ENCODE assay signal across 20 cellular contexts in genomic region chr17:63035695-63036094, GRCh38.
DNase-seq lines count a peak whose midpoint lies in the region; ATAC-seq and TF ChIP-seq lines count a peak whose summit lies in the region.
"Had no signal": no experiment of that assay in that cellular context is flagged by ENCODE, and none has a peak within 500 bp of the region (broad histone marks: within the 10 kb centered on the region; RNA-seq: fewer than 3 reads in every experiment).

No MANE protein-coding gene starts in this region.

- no peak overlapping the region for H2BK12ac ChIP-seq in mesenchymal stem cell (ENCODE audit: low read length in 2 of 2)
- H2BK12ac ChIP-seq in trophoblast cell (ENCODE audit: low read length) = no peak overlapping the region

- H3K36me3 ChIP-seq in breast epithelium (no peaks in the 10 kb centered on the region), mesenchymal stem cell (ENCODE audit: control insufficient read depth in 1 of 2, insufficient read depth in 2 of 2, low read depth in 1 of 2, low read length in 2 of 2) (no peaks in the 10 kb centered on the region), trophoblast cell (ENCODE audit: control insufficient read depth in 1 of 2, insufficient read depth in 2 of 2, low read length in 2 of 2) (peaks cover 0 to 8% of the 10 kb centered on the region in 2 experiments)
- H3K36me3 ChIP-seq: gastrocnemius medialis, upper lobe of right lung had no signal

- H4K91ac ChIP-seq in mesenchymal stem cell (ENCODE audit: low read length) = no peak overlapping the region
- H4K91ac ChIP-seq in trophoblast cell (ENCODE audit: low read depth, low read length) = no peak overlapping the region

- no peak for ATAC-seq in HG03354 (IDR thresholded peaks at IDR 0.05; ENCODE audit: poor library complexity, severe bottlenecking, unreplicated experiment)
- ATAC-seq: activated CD8-positive, alpha-beta T cell treated with anti-CD3 and anti-CD28 coated beads, Interleukin-2, amount 10 ng/mL, durations not matched to agents 7 days and 5 days; gastrocnemius medialis; naive thymus-derived CD8-positive, alpha-beta T cell; upper lobe of right lung; WTC11 had no signal

- H3K18ac ChIP-seq in mesenchymal stem cell (ENCODE audit: low read depth in 1 of 2, low read length in 2 of 2) = no peak overlapping the region
- no peak overlapping the region for H3K18ac ChIP-seq in trophoblast cell (ENCODE audit: low read length)

- WGBS in mesenchymal stem cell = 79% methylated on average over 2 of the region's 3 CpGs
- WGBS in trophoblast cell (ENCODE audit: extremely low coverage, insufficient coverage, insufficient read length) = no CpG with 5 or more reads among the region's 3 CpGs

- no peak for DNase-seq in MCF 10A (ENCODE audit: unreplicated experiment)
- DNase-seq in breast epithelium (ENCODE audit: low spot score in 2 of 2) = no peak
- peak; percentile 34 for DNase-seq in RPMI7951 (ENCODE audit: low read depth)
- peak; percentile 37 for DNase-seq in choroid plexus epithelial cell (ENCODE audit: low read depth)
- DNase-seq in mesenchymal stem cell = no peak
- no peak for DNase-seq in DMS114 treated with DMSO at 0.1 percent for 48 hours (lab: John Stamatoyannopoulos, UW; ENCODE audit: unreplicated experiment)
- no peak for DNase-seq in trophoblast cell
- DNase-seq: activated CD8-positive, alpha-beta T cell treated with anti-CD3 and anti-CD28 coated beads, Interleukin-2, amount 10 ng/mL, durations not matched to agents 7 days and 5 days; COR-L47; gastrocnemius medialis; naive thymus-derived CD8-positive, alpha-beta T cell; NCI-H2029 treated with DMSO at 0.1 percent for 48 hours; NCI-H69; stimulated activated CD4-positive, alpha-beta T cell treated with anti-CD3 and anti-CD28 coated beads, Interleukin-12 subunit alpha, Interleukin-12 subunit beta, amount 100 ng/mL, for 4 hours; stimulated activated naive CD4-positive, alpha-beta T cell treated with Interleukin-2 at 50 U/mL for 16 hours; upper lobe of right lung had no signal

- no peak overlapping the region for H2AFZ ChIP-seq in mesenchymal stem cell (ENCODE audit: low read depth, low read length)
- H2AFZ ChIP-seq in trophoblast cell (ENCODE audit: insufficient read depth, low read length, poor library complexity) = no peak overlapping the region

- H3K27me3 ChIP-seq in breast epithelium (no peaks in the 10 kb centered on the region), mesenchymal stem cell (ENCODE audit: control insufficient read depth in 1 of 2, insufficient read depth in 1 of 2, low read length in 2 of 2) (no peaks in the 10 kb centered on the region), trophoblast cell (ENCODE audit: insufficient read depth, low read length) (no peaks in the 10 kb centered on the region)
- H3K27me3 ChIP-seq: gastrocnemius medialis, upper lobe of right lung had no signal

- peaks cover 20% of the 10 kb centered on the region for H3K79me1 ChIP-seq in mesenchymal stem cell (replicated peaks; ENCODE audit: low read length, poor library complexity, severe bottlenecking)
- no peaks in the 10 kb centered on the region for H3K79me1 ChIP-seq in trophoblast cell (ENCODE audit: low read length)

- peak overlapping the region; percentile 16 for H3K4me3 Mint-ChIP-seq in MCF 10A (ENCODE audit: unreplicated experiment)
- H3K4me3 Mint-ChIP-seq: activated CD8-positive, alpha-beta T cell treated with anti-CD3 and anti-CD28 coated beads, Interleukin-2, amount 10 ng/mL, durations not matched to agents 7 days and 5 days; activated T-helper 1 cell treated with anti-CD3 and anti-CD28 coated beads, Interleukin-12 subunit alpha, Interleukin-12 subunit beta, Interleukin-2, Interleukin-4 antibody, amounts not matched to agents 30 ng/mL and 10 ng/mL and 1 ng/mL, durations not matched to agents 14 hours and 24 hours and 36 hours; naive thymus-derived CD8-positive, alpha-beta T cell; WTC11 had no signal

- BruUV-seq in MCF 10A (replicated peaks; lab: Mats Ljungman, UMichigan) = no TSS peak

- TF ChIP-seq CTCF in MCF 10A (IDR thresholded peaks at IDR 0.05; ENCODE audit: unreplicated experiment) (no peak), breast epithelium (IDR thresholded peaks at IDR 0.05) (no peak), choroid plexus epithelial cell (conservative IDR thresholded peaks at IDR 0.05; ENCODE audit: low read depth, low read length) (no peak)

- no peaks in the 10 kb centered on the region for H3K36me3 Mint-ChIP-seq in MCF 10A (ENCODE audit: insufficient read depth, unreplicated experiment)

- H3K27ac ChIP-seq in breast epithelium (no peak overlapping the region), mesenchymal stem cell (ENCODE audit: low read length, poor library complexity, severe bottlenecking) (no peak overlapping the region), trophoblast cell (ENCODE audit: low read depth, low read length) (no peak overlapping the region)
- H3K27ac ChIP-seq: gastrocnemius medialis, upper lobe of right lung had no signal

- no peak overlapping the region for H3K4me3 ChIP-seq in breast epithelium
- no peak overlapping the region for H3K4me3 ChIP-seq in choroid plexus epithelial cell (ENCODE audit: low read depth, low read length)
- no peak overlapping the region for H3K4me3 ChIP-seq in mesenchymal stem cell (ENCODE audit: insufficient read depth in 1 of 2, low read depth in 1 of 2, low read length in 2 of 2)
- no peak overlapping the region for H3K4me3 ChIP-seq in trophoblast cell (ENCODE audit: low read depth, low read length)
- H3K4me3 ChIP-seq: gastrocnemius medialis, upper lobe of right lung had no signal

- H2BK15ac ChIP-seq in mesenchymal stem cell (ENCODE audit: low read depth, poor library complexity, severe bottlenecking) = no peak overlapping the region

- no peak overlapping the region for H2AK5ac ChIP-seq in mesenchymal stem cell (ENCODE audit: low read length, severe bottlenecking)
- no peak overlapping the region for H2AK5ac ChIP-seq in trophoblast cell (ENCODE audit: low read length)

- no peaks in the 10 kb centered on the region for H3K27me3 Mint-ChIP-seq in MCF 10A (ENCODE audit: insufficient read depth, unreplicated experiment)
- H3K27me3 Mint-ChIP-seq: naive thymus-derived CD8-positive, alpha-beta T cell; progenitor cell of endocrine pancreas had no signal

- H4K8ac ChIP-seq in mesenchymal stem cell (ENCODE audit: low read length) (no peak overlapping the region), trophoblast cell (ENCODE audit: low read depth, low read length) (no peak overlapping the region)

- H2BK5ac ChIP-seq in mesenchymal stem cell (ENCODE audit: low read depth, low read length, poor library complexity, severe bottlenecking) (no peak overlapping the region), trophoblast cell (ENCODE audit: low read depth, low read length, poor library complexity) (no peak overlapping the region)

- H3K79me2 ChIP-seq in trophoblast cell (ENCODE audit: control insufficient read depth, insufficient read depth, low read length, poor library complexity) = peaks cover 2% of the 10 kb centered on the region

- H3K4me2 ChIP-seq in mesenchymal stem cell (ENCODE audit: low read length, poor library complexity, severe bottlenecking) = no peak overlapping the region
- no peak overlapping the region for H3K4me2 ChIP-seq in trophoblast cell (ENCODE audit: low read length)

- no peaks in the 10 kb centered on the region for H3K9me3 Mint-ChIP-seq in MCF 10A (ENCODE audit: unreplicated experiment)
- H3K9me3 Mint-ChIP-seq: activated T-helper 1 cell treated with anti-CD3 and anti-CD28 coated beads, Interleukin-12 subunit alpha, Interleukin-12 subunit beta, Interleukin-2, Interleukin-4 antibody, amounts not matched to agents 30 ng/mL and 10 ng/mL and 1 ng/mL, durations not matched to agents 14 hours and 24 hours and 36 hours had no signal

- H3K14ac ChIP-seq in mesenchymal stem cell (ENCODE audit: low read length in 2 of 2) = no peak overlapping the region
- H3K14ac ChIP-seq in trophoblast cell (ENCODE audit: low read length) = no peak overlapping the region

- H3K9me3 ChIP-seq in breast epithelium (no peaks in the 10 kb centered on the region), mesenchymal stem cell (ENCODE audit: control insufficient read depth, low read length) (no peaks in the 10 kb centered on the region), trophoblast cell (ENCODE audit: insufficient read depth, low read depth, low read length) (no peaks in the 10 kb centered on the region)
- H3K9me3 ChIP-seq: gastrocnemius medialis, upper lobe of right lung had no signal

- TF ChIP-seq POLR2A in breast epithelium (IDR thresholded peaks at IDR 0.05) = no peak

- intact Hi-C loops in MCF 10A (cut with micrococcal nuclease) (no loop called here), breast epithelium (cut with DNase I; ENCODE audit: low total_unique reads) (no loop called here)

- H3K4me1 Mint-ChIP-seq in MCF 10A (ENCODE audit: insufficient read depth, unreplicated experiment) = peaks cover 49% of the 10 kb centered on the region

- H4K12ac ChIP-seq in trophoblast cell (ENCODE audit: low read depth, low read length) = no peak overlapping the region

- peak overlapping the region; percentile 42 for H3K27ac Mint-ChIP-seq in MCF 10A (ENCODE audit: low read depth, unreplicated experiment)
- H3K27ac Mint-ChIP-seq: activated CD8-positive, alpha-beta T cell treated with anti-CD3 and anti-CD28 coated beads, Interleukin-2, amount 10 ng/mL, durations not matched to agents 7 days and 5 days; activated T-helper 1 cell treated with anti-CD3 and anti-CD28 coated beads, Interleukin-12 subunit alpha, Interleukin-12 subunit beta, Interleukin-2, Interleukin-4 antibody, amounts not matched to agents 30 ng/mL and 10 ng/mL and 1 ng/mL, durations not matched to agents 14 hours and 24 hours and 36 hours; naive thymus-derived CD8-positive, alpha-beta T cell; progenitor cell of endocrine pancreas; WTC11 had no signal

- CTCF ChIA-PET in MCF 10A (lab: Yijun Ruan, JAX) = interaction anchor here (0.6 kb wide), 1 partner anchor 52 kb away, joined by 4 read pairs; no protein-coding TSS in a partner anchor

- H2BK120ac ChIP-seq in mesenchymal stem cell (ENCODE audit: low read depth, low read length) = no peak overlapping the region
- no peak overlapping the region for H2BK120ac ChIP-seq in trophoblast cell (ENCODE audit: insufficient read depth, low read length, poor library complexity)

- H3K4ac ChIP-seq in mesenchymal stem cell (ENCODE audit: low read depth in 1 of 2, low read length in 2 of 2) = no peak overlapping the region
- H3K4ac ChIP-seq in trophoblast cell (ENCODE audit: low read depth, low read length) = no peak overlapping the region

- H3K23ac ChIP-seq in mesenchymal stem cell (ENCODE audit: low read length in 2 of 2) (no peak overlapping the region), trophoblast cell (ENCODE audit: low read length) (no peak overlapping the region)

- no peaks in the 10 kb centered on the region for H3K4me1 ChIP-seq in breast epithelium
- no peaks in the 10 kb centered on the region for H3K4me1 ChIP-seq in mesenchymal stem cell (ENCODE audit: control insufficient read depth, insufficient read depth, low read depth, low read length)
- H3K4me1 ChIP-seq in trophoblast cell (ENCODE audit: control insufficient read depth in 1 of 2, insufficient read depth in 2 of 2, low read length in 2 of 2) = no peaks in the 10 kb centered on the region
- H3K4me1 ChIP-seq: gastrocnemius medialis had no signal

- no peak overlapping the region for H3K9ac ChIP-seq in mesenchymal stem cell (ENCODE audit: low read length)
- no peak overlapping the region for H3K9ac ChIP-seq in trophoblast cell (ENCODE audit: low read length)

- POLR2A ChIA-PET in MCF 10A (lab: Yijun Ruan, JAX) = interaction anchor here (0.6 to 0.7 kb wide), 2 partner anchors 36 to 565 kb away, joined by 3 read pairs; partner anchors contain the start of gene TACO1

Comparison
In these comparisons a context has a peak if more than half of its experiments do, and no peak if none do; other contexts are left out.
1. DNase-seq: peak in RPMI7951 (single experiment) and choroid plexus epithelial cell (single experiment); none in MCF 10A (single experiment), breast epithelium (0 of 2), mesenchymal stem cell (single experiment), DMS114 treated with DMSO at 0.1 percent for 48 hours (single experiment) and trophoblast cell (0 of 2).